In genomic region chr17:81481011-81481799, GRCh38 we compare ENCODE assay signal across 1 cellular context.
TF ChIP-seq lines count a peak whose summit lies in the region.

No MANE protein-coding gene starts in this region.

TF ChIP-seq in SK-N-SH, 30 proteins besides CTCF, POLR2A, EP300 and RAD21 (continued from another document):
- no peak for TF ChIP-seq PBX3 (IDR thresholded peaks at IDR 0.05)
- TF ChIP-seq EZH2phosphoT487 (IDR thresholded peaks at IDR 0.05; ENCODE audit: borderline replicate concordance, low read depth): no peak
- TF ChIP-seq ZBTB33 (IDR thresholded peaks at IDR 0.05; ENCODE audit: borderline replicate concordance, low read depth): no peak
- no peak for TF ChIP-seq GATA2 (CRISPR knock-in tag; IDR thresholded peaks at IDR 0.05)
- peak; percentile 20 for TF ChIP-seq CHD2 (IDR thresholded peaks at IDR 0.05; ENCODE audit: low read length, partially characterized antibody)
- TF ChIP-seq POLR2AphosphoS5 (IDR thresholded peaks at IDR 0.05; ENCODE audit: low read depth, low read length): no peak
